Comparison of ENCODE assay signal across 17 cellular contexts in the genomic region with DNA sequence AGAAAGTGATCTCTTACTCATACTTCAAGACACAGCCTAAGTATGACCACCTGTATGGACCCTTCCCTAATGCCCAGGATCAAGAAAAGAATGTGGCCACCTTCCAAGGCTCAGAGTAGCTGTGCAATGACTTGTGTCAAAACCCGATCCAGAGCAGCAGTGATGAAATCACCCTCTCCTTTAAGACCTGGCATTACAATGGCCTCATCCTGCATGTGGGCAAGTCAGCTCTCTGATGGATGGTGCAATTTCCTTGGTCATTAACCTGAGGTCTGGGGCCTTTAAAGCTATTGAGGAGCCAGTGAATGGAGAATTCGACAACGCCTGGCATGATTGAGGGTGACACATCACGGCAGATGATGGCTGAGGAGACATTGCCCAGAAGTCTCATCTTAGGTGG. TPM values are rescaled to one million over a fixed set of nuclear protein-coding genes. Genes with fewer than 3 reads are reported as not detected.
A peak's percentile ranks its signal among the peaks of the same experiment; 100 is the strongest.
DNase-seq lines count a peak whose midpoint lies in the region; ATAC-seq and TF ChIP-seq lines count a peak whose summit lies in the region.
"Had no signal": no experiment of that assay in that cellular context is flagged by ENCODE, and none has a peak within 500 bp of the region (broad histone marks: within the 10 kb centered on the region; RNA-seq: fewer than 3 reads in every experiment).

No MANE protein-coding gene starts in this region.

- no peaks in the 10 kb centered on the region for H3K9me3 ChIP-seq in colonic mucosa

- H3K4me3 ChIP-seq in epithelial cell of proximal tubule (ENCODE audit: low read depth, low read length) = no peak overlapping the region
- H3K4me3 ChIP-seq in colonic mucosa = no peak overlapping the region

- peaks cover 55% of the 10 kb centered on the region for H3K4me1 Mint-ChIP-seq in activated naive CD8-positive, alpha-beta T cell treated with anti-CD3 and anti-CD28 coated beads, Interleukin-2, amount 50 U/mL, for 24 hours
- H3K4me1 Mint-ChIP-seq in activated naive CD8-positive, alpha-beta T cell treated with anti-CD3 and anti-CD28 coated beads for 36 hours = peaks cover 25% of the 10 kb centered on the region
- H3K4me1 Mint-ChIP-seq in stimulated activated naive B cell treated with anti-CD40 and anti-IgM and Interleukin-4, amounts not matched to agents 10 μg/mL and 1 μg/mL and 100 μg/mL, for 72 hours = peaks cover 31 to 48% of the 10 kb centered on the region in 2 donors

- H3K4me3 Mint-ChIP-seq in activated naive CD8-positive, alpha-beta T cell treated with anti-CD3 and anti-CD28 coated beads, Interleukin-2, amount 50 U/mL, for 24 hours = no peak overlapping the region
- no peak overlapping the region for H3K4me3 Mint-ChIP-seq in activated naive CD8-positive, alpha-beta T cell treated with anti-CD3 and anti-CD28 coated beads for 36 hours
- no peak overlapping the region for H3K4me3 Mint-ChIP-seq in stimulated activated naive B cell treated with anti-CD40 and anti-IgM and Interleukin-4, amounts not matched to agents 10 μg/mL and 1 μg/mL and 100 μg/mL, for 72 hours

- no peak for ATAC-seq in activated naive CD8-positive, alpha-beta T cell treated with anti-CD3 and anti-CD28 coated beads, Interleukin-2, amount 50 U/mL, for 24 hours
- ATAC-seq in stimulated activated naive B cell treated with anti-CD40 and anti-IgM and Interleukin-4, amounts not matched to agents 10 μg/mL and 1 μg/mL and 100 μg/mL, for 72 hours (replicated peaks) = no peak
- no peak for ATAC-seq in GM21367 (IDR thresholded peaks at IDR 0.05; ENCODE audit: unreplicated experiment)

- TF ChIP-seq CTCF in epithelial cell of proximal tubule (conservative IDR thresholded peaks at IDR 0.05; ENCODE audit: low read depth, low read length) (no peak), colonic mucosa (IDR thresholded peaks at IDR 0.05) (no peak)

- no peak overlapping the region for H3K27ac ChIP-seq in colonic mucosa
- H3K27ac ChIP-seq: C4-2B had no signal

- peaks cover 2% of the 10 kb centered on the region for H3K27me3 Mint-ChIP-seq in activated naive CD8-positive, alpha-beta T cell treated with anti-CD3 and anti-CD28 coated beads, Interleukin-2, amount 50 U/mL, for 24 hours
- peaks cover 4% of the 10 kb centered on the region for H3K27me3 Mint-ChIP-seq in activated naive CD8-positive, alpha-beta T cell treated with anti-CD3 and anti-CD28 coated beads for 36 hours
- H3K27me3 Mint-ChIP-seq in stimulated activated naive B cell treated with anti-CD40 and anti-IgM and Interleukin-4, amounts not matched to agents 10 μg/mL and 1 μg/mL and 100 μg/mL, for 72 hours = no peaks in the 10 kb centered on the region

- H3K4me1 ChIP-seq in colonic mucosa = no peaks in the 10 kb centered on the region

- peaks cover 25% of the 10 kb centered on the region for H3K9me3 Mint-ChIP-seq in activated naive CD8-positive, alpha-beta T cell treated with anti-CD3 and anti-CD28 coated beads, Interleukin-2, amount 50 U/mL, for 24 hours
- H3K9me3 Mint-ChIP-seq in activated naive CD8-positive, alpha-beta T cell treated with anti-CD3 and anti-CD28 coated beads for 36 hours = peaks cover 15% of the 10 kb centered on the region
- H3K9me3 Mint-ChIP-seq in stimulated activated naive B cell treated with anti-CD40 and anti-IgM and Interleukin-4, amounts not matched to agents 10 μg/mL and 1 μg/mL and 100 μg/mL, for 72 hours = peaks cover 3 to 18% of the 10 kb centered on the region in 2 donors

- DNase-seq in activated naive CD8-positive, alpha-beta T cell treated with anti-CD3 and anti-CD28 coated beads, Interleukin-2, amount 50 U/mL, for 24 hours = no peak
- no peak for DNase-seq in activated naive CD8-positive, alpha-beta T cell treated with anti-CD3 and anti-CD28 coated beads for 36 hours
- peak; percentile 40 to 58 for DNase-seq in NOMO-1 (lab: John Stamatoyannopoulos, UW; ENCODE audit: unreplicated experiment in 2 of 2)
- DNase-seq in epithelial cell of proximal tubule (ENCODE audit: low read depth) = peak; percentile 84
- no peak for DNase-seq in stimulated activated naive B cell treated with anti-CD40 and anti-IgM and Interleukin-4, amounts not matched to agents 10 μg/mL and 1 μg/mL and 100 μg/mL, for 72 hours
- no peak for DNase-seq in epidermal melanocyte (ENCODE audit: insufficient read length, low spot score)
- DNase-seq in colonic mucosa = no peak
- DNase-seq: DMS153, EL, NCI-H1105, NCI-H187 treated with DMSO at 0.1 percent for 48 hours, NCI-H2171, NCI-H510A, NCI-H82, SHP77 treated with DMSO at 0.1 percent for 48 hours had no signal

- no peaks in the 10 kb centered on the region for H3K27me3 ChIP-seq in colonic mucosa

- H3K9ac ChIP-seq in colonic mucosa (ENCODE audit: low read depth in 2 of 2, low read length in 2 of 2) = no peak overlapping the region

- H3K36me3 ChIP-seq in colonic mucosa = no peaks in the 10 kb centered on the region

- peak overlapping the region; percentile 60 for H3K27ac Mint-ChIP-seq in activated naive CD8-positive, alpha-beta T cell treated with anti-CD3 and anti-CD28 coated beads, Interleukin-2, amount 50 U/mL, for 24 hours
- no peak overlapping the region for H3K27ac Mint-ChIP-seq in activated naive CD8-positive, alpha-beta T cell treated with anti-CD3 and anti-CD28 coated beads for 36 hours
- peak overlapping the region; percentile 1 for H3K27ac Mint-ChIP-seq in stimulated activated naive B cell treated with anti-CD40 and anti-IgM and Interleukin-4, amounts not matched to agents 10 μg/mL and 1 μg/mL and 100 μg/mL, for 72 hours

- H3K36me3 Mint-ChIP-seq in activated naive CD8-positive, alpha-beta T cell treated with anti-CD3 and anti-CD28 coated beads, Interleukin-2, amount 50 U/mL, for 24 hours (ENCODE audit: low read depth) = peaks cover 62% of the 10 kb centered on the region
- H3K36me3 Mint-ChIP-seq in activated naive CD8-positive, alpha-beta T cell treated with anti-CD3 and anti-CD28 coated beads for 36 hours = peaks cover 42% of the 10 kb centered on the region
- H3K36me3 Mint-ChIP-seq in stimulated activated naive B cell treated with anti-CD40 and anti-IgM and Interleukin-4, amounts not matched to agents 10 μg/mL and 1 μg/mL and 100 μg/mL, for 72 hours = peaks cover 51 to 60% of the 10 kb centered on the region in 2 donors

- intact Hi-C loops in colonic mucosa (cut with DNase I) = no loop called here

RNA-seq across cellular contexts. Expression of a gene that starts 9.1 kb away (rescaled TPM):
- total RNA-seq in activated naive CD8-positive, alpha-beta T cell treated with anti-CD3 and anti-CD28 coated beads for 36 hours = 1 to 10 TPM; 1.2 to 1.5 TPM
- total RNA-seq in epithelial cell of proximal tubule = 0.22 TPM in 1 of 2 replicates, not detected in the other
- 1 to 10 TPM; 1.6 TPM for total RNA-seq in colonic mucosa

RNA-seq across cellular contexts. Expression of a gene that starts 23.7 kb away (rescaled TPM):
- total RNA-seq in activated naive CD8-positive, alpha-beta T cell treated with anti-CD3 and anti-CD28 coated beads for 36 hours = 10 to 100 TPM; 65.5 to 67.2 TPM
- 23.9 and 30.6 TPM in 2 replicates for total RNA-seq in epithelial cell of proximal tubule
- total RNA-seq in colonic mucosa = 100 to 1,000 TPM in 1 of 2 donors, 10 to 100 TPM in 1; 86.7 to 128 TPM

RNA-seq across cellular contexts. Expression of a gene that starts 48.4 kb away (rescaled TPM):
- 10 to 100 TPM; 16.0 to 17.9 TPM for total RNA-seq in activated naive CD8-positive, alpha-beta T cell treated with anti-CD3 and anti-CD28 coated beads for 36 hours
- total RNA-seq in epithelial cell of proximal tubule (5.5 and 7.6 TPM in 2 replicates), colonic mucosa (1 to 10 TPM; 3.3 to 5.1 TPM)

Comparison
In these comparisons a context has a peak if more than half of its experiments do, and no peak if none do; other contexts are left out.
1. DNase-seq: peak in NOMO-1 (2 of 2) and epithelial cell of proximal tubule (single experiment); none in activated naive CD8-positive, alpha-beta T cell treated with anti-CD3 and anti-CD28 coated beads, Interleukin-2, amount 50 U/mL, for 24 hours (single experiment), activated naive CD8-positive, alpha-beta T cell treated with anti-CD3 and anti-CD28 coated beads for 36 hours (single experiment), stimulated activated naive B cell treated with anti-CD40 and anti-IgM and Interleukin-4, amounts not matched to agents 10 μg/mL and 1 μg/mL and 100 μg/mL, for 72 hours (single experiment), epidermal melanocyte (single experiment) and colonic mucosa (single experiment).